Comparison of ENCODE assay signal across 1 cellular context in genomic region chr6:705047-705446, GRCh38.
TF ChIP-seq lines count a peak whose summit lies in the region.

No MANE protein-coding gene starts in this region.

TF ChIP-seq in K562, 482 proteins besides CTCF, POLR2A, EP300 and RAD21 (continued from another document):
- TF ChIP-seq ZBTB40 (IDR thresholded peaks at IDR 0.05) (no peak), ZBTB40 (CRISPR knock-in tag; IDR thresholded peaks at IDR 0.05) (no peak)
TF ChIP-seq in K562: peak in this region for 1.
